ENCODE assay signal across 23 cellular contexts in genomic region chr2:158730621-158730905, GRCh38.
A peak's percentile ranks its signal among the peaks of the same experiment; 100 is the strongest.
DNase-seq lines count a peak whose midpoint lies in the region; ATAC-seq and TF ChIP-seq lines count a peak whose summit lies in the region.
"Had no signal": no experiment of that assay in that cellular context is flagged by ENCODE, and none has a peak within 500 bp of the region (broad histone marks: within the 10 kb centered on the region; RNA-seq: fewer than 3 reads in every experiment).

No MANE protein-coding gene starts in this region.

- H3K9me2 ChIP-seq in GM23248 (ENCODE audit: insufficient read depth), result no peaks in the 10 kb centered on the region

- H3K27me3 ChIP-seq in heart right ventricle (no peaks in the 10 kb centered on the region), upper lobe of right lung (no peaks in the 10 kb centered on the region), GM23248 (replicated peaks; ENCODE audit: insufficient read depth) (peaks cover 21% of the 10 kb centered on the region)

- H3K9ac ChIP-seq in GM23248, result no peak overlapping the region

- no peak overlapping the region for H2AFZ ChIP-seq in GM23248

- intact Hi-C loops in cardiac septum (cut with DNase I), result no loop called here
- intact Hi-C loops in heart right ventricle (cut with DNase I), result no loop called here
- intact Hi-C loops in upper lobe of right lung (cut with DNase I), result no loop called here

- H3K36me3 ChIP-seq in heart right ventricle (no peaks in the 10 kb centered on the region), upper lobe of right lung (no peaks in the 10 kb centered on the region), GM23248 (ENCODE audit: low read depth) (no peaks in the 10 kb centered on the region)
- H3K36me3 ChIP-seq: HAP-1 had no signal

- no peak overlapping the region for H3K4me2 ChIP-seq in GM23248 (ENCODE audit: unreplicated experiment)

- H3K4me3 Mint-ChIP-seq in nephron progenitor cell, result no peak overlapping the region
- H3K4me3 Mint-ChIP-seq: CD4-positive, alpha-beta memory T cell; HFFc6 had no signal

- H3K4me3 ChIP-seq in heart right ventricle (no peak overlapping the region), epithelial cell of esophagus (ENCODE audit: low read length) (no peak overlapping the region), upper lobe of right lung (no peak overlapping the region), GM23248 (no peak overlapping the region)
- H3K4me3 ChIP-seq: HAP-1, K562 had no signal

- H3K36me3 Mint-ChIP-seq in nephron progenitor cell (ENCODE audit: low read depth), result no peaks in the 10 kb centered on the region
- H3K36me3 Mint-ChIP-seq: CD4-positive, alpha-beta memory T cell had no signal

- H3K27ac ChIP-seq in heart right ventricle (no peak overlapping the region), upper lobe of right lung (no peak overlapping the region), GM23248 (no peak overlapping the region)
- H3K27ac ChIP-seq: RWPE1 had no signal

- H3K27ac Mint-ChIP-seq in nephron progenitor cell, result peak overlapping the region; percentile 86
- H3K27ac Mint-ChIP-seq: CD4-positive, alpha-beta memory T cell; HFFc6 had no signal

- H3K4me1 ChIP-seq in heart right ventricle (peaks cover 0 to 22% (median 6%) of the 10 kb centered on the region in 9 donors), upper lobe of right lung (no peaks in the 10 kb centered on the region), GM23248 (ENCODE audit: insufficient read depth) (no peaks in the 10 kb centered on the region)
- H3K4me1 ChIP-seq: HAP-1 had no signal

- DNase-seq in cardiac septum (ENCODE audit: low spot score) (peak; percentile 50), heart right ventricle (no peak), epithelial cell of esophagus (ENCODE audit: low read depth) (peak; percentile 67), nephron progenitor cell (no peak), upper lobe of right lung (no peak), GM23248 (no peak), GM19240 (ENCODE audit: insufficient read length, low spot score) (no peak), NOMO-1 (lab: John Stamatoyannopoulos, UW; ENCODE audit: unreplicated experiment in 2 of 2) (no peak)
- DNase-seq: Caco-2; CD4-positive, alpha-beta memory T cell; GOT3; HFFc6; Kasumi-1; MV-4-11; NCI-H1105 treated with DMSO at 0.1 percent for 48 hours; NCI-H146; NCI-H1930; NCI-H2107; NCI-H524 treated with DMSO at 0.1 percent for 48 hours; SHP77 treated with DMSO at 0.1 percent for 48 hours had no signal

- H3K27me3 Mint-ChIP-seq in nephron progenitor cell (ENCODE audit: low read depth, poor library complexity), result no peaks in the 10 kb centered on the region

- WGBS in heart right ventricle, 2 donors, result 88 to 92% methylated on average over 3 of the region's 3 CpGs
- 71 to 73% methylated on average over 1 to 3 of the region's 3 CpGs for WGBS in GM23248 (ENCODE audit: low coverage in 1 of 2, low lambda C conversion rate in 2 of 2, missing lambda C conversion rate in 2 of 2), 2 experiments

- ATAC-seq in heart right ventricle, result no peak
- ATAC-seq in upper lobe of right lung, result peak; percentile 13
- ATAC-seq: K562 had no signal

- no peaks in the 10 kb centered on the region for H3K9me3 Mint-ChIP-seq in nephron progenitor cell
- H3K9me3 Mint-ChIP-seq: CD4-positive, alpha-beta memory T cell; HFFc6 had no signal

- peaks cover 92% of the 10 kb centered on the region for H3K4me1 Mint-ChIP-seq in nephron progenitor cell

- TF ChIP-seq CTCF in heart right ventricle (IDR thresholded peaks at IDR 0.05) (no peak), epithelial cell of esophagus (IDR thresholded peaks at IDR 0.05; ENCODE audit: insufficient read depth, low read depth, low read length, missing control alignments) (no peak), nephron progenitor cell (IDR thresholded peaks at IDR 0.05) (no peak), upper lobe of right lung (IDR thresholded peaks at IDR 0.05) (no peak)

- in situ Hi-C loops in GM23248 (cut with MboI), result loop anchor here (25.0 kb wide), 1 partner anchor 543 kb away; no protein-coding TSS in a partner anchor

- H3K9me3 ChIP-seq in heart right ventricle (no peaks in the 10 kb centered on the region), upper lobe of right lung (no peaks in the 10 kb centered on the region), GM23248 (ENCODE audit: low read depth) (no peaks in the 10 kb centered on the region)
- H3K9me3 ChIP-seq: Caco-2, HAP-1 had no signal

- H3F3A ChIP-seq in GM23248 (ENCODE audit: insufficient read depth), result no peaks in the 10 kb centered on the region

- no peaks in the 10 kb centered on the region for H3K79me2 ChIP-seq in GM23248 (ENCODE audit: insufficient read depth)

- H4K20me1 ChIP-seq in GM23248 (ENCODE audit: insufficient read depth), result no peaks in the 10 kb centered on the region

Comparison
In these comparisons a context has a peak if more than half of its experiments do, and no peak if none do; other contexts are left out.
1. DNase-seq: peak in cardiac septum (single experiment) and epithelial cell of esophagus (single experiment); none in heart right ventricle (0 of 2), nephron progenitor cell (single experiment), upper lobe of right lung (single experiment), GM23248 (single experiment), GM19240 (single experiment) and NOMO-1 (0 of 2).